ENCODE assay signal across 1 cellular context in the genomic region with DNA sequence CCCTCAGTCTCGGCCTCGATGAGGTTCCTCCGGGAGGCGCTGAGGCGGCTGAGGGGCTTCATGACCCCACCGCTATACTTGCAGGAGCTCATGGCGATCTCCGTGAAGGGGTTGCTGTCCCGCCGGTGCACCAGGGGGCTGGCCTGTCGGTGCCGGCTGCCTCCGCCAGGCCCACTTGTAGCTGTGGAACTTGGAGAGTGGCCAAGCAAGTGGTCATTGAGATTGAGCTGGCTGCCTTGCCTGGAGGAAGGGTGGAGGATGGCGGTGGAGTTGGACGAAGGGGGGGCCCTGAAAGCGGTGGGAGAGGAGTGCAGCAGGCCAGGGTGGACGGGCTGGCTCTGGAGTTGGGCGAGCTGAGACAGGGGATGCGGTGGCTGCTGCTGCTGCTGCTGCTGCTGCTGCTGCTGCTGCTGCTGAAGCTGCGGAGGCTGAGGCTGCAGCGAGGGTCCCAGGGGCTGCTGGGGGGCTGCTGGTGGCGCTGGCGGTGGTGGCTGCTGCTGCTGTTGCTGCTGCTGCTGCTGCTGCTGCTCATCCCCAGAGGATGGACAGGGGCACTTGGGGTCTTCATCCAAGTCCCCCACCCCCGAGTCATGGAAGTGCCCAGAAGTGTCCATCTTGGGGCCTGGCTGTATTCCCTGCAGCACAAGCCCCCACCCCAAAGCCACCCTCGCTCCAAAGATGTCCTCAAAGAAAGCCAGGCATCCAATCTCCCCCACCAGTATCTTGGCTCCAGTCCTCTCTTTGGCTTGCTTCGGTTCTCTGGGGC.
TF ChIP-seq lines count a peak whose summit lies in the region.

No MANE protein-coding gene starts in this region.

TF ChIP-seq in GM12878, 131 proteins besides CTCF, POLR2A, EP300 and RAD21:
- no peak for TF ChIP-seq BCL11A (IDR thresholded peaks at IDR 0.05; ENCODE audit: low read depth, low read length)
- TF ChIP-seq CBX5 (IDR thresholded peaks at IDR 0.05; ENCODE audit: low read depth) = no peak
- TF ChIP-seq, protein P1, sequence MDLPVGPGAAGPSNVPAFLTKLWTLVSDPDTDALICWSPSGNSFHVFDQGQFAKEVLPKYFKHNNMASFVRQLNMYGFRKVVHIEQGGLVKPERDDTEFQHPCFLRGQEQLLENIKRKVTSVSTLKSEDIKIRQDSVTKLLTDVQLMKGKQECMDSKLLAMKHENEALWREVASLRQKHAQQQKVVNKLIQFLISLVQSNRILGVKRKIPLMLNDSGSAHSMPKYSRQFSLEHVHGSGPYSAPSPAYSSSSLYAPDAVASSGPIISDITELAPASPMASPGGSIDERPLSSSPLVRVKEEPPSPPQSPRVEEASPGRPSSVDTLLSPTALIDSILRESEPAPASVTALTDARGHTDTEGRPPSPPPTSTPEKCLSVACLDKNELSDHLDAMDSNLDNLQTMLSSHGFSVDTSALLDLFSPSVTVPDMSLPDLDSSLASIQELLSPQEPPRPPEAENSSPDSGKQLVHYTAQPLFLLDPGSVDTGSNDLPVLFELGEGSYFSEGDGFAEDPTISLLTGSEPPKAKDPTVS (IDR thresholded peaks at IDR 0.05; ENCODE audit: low read depth, low read length) = no peak
- TF ChIP-seq, protein P2, sequence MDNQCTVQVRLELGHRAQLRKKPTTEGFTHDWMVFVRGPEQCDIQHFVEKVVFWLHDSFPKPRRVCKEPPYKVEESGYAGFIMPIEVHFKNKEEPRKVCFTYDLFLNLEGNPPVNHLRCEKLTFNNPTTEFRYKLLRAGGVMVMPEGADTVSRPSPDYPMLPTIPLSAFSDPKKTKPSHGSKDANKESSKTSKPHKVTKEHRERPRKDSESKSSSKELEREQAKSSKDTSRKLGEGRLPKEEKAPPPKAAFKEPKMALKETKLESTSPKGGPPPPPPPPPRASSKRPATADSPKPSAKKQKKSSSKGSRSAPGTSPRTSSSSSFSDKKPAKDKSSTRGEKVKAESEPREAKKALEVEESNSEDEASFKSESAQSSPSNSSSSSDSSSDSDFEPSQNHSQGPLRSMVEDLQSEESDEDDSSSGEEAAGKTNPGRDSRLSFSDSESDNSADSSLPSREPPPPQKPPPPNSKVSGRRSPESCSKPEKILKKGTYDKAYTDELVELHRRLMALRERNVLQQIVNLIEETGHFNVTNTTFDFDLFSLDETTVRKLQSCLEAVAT (IDR thresholded peaks at IDR 0.05) = 0 out of 2 replicates have a peak, but pooled peaks have one; percentile 52
- TF ChIP-seq, protein P3, sequence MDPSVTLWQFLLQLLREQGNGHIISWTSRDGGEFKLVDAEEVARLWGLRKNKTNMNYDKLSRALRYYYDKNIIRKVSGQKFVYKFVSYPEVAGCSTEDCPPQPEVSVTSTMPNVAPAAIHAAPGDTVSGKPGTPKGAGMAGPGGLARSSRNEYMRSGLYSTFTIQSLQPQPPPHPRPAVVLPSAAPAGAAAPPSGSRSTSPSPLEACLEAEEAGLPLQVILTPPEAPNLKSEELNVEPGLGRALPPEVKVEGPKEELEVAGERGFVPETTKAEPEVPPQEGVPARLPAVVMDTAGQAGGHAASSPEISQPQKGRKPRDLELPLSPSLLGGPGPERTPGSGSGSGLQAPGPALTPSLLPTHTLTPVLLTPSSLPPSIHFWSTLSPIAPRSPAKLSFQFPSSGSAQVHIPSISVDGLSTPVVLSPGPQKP (IDR thresholded peaks at IDR 0.05; ENCODE audit: low read depth, low read length) = no peak
